ENCODE assay signal across 8 cellular contexts in genomic region chr17:50129946-50130777, GRCh38.
DNase-seq lines count a peak whose midpoint lies in the region; ATAC-seq and TF ChIP-seq lines count a peak whose summit lies in the region.

Gene SAMD14, minus strand, starts transcription at chr17:50130160. Its CDS starts 5,201 bp downstream, at chr17:50124959.

- H3K4me3 ChIP-seq in GM06990 (replicated peaks; ENCODE audit: low read depth, low read length) (peak within 1 kb of the TSS; percentile 65), astrocyte of the spinal cord (ENCODE audit: low read depth, low read length) (peak within 1 kb of the TSS; percentile 52), iPS-18c (ENCODE audit: insufficient read depth, low read depth, low read length) (peak within 1 kb of the TSS; percentile 61)

- no peaks in the 10 kb centered on the region for H3K9me3 ChIP-seq in iPS-18c (ENCODE audit: control insufficient read depth, insufficient read depth, low read length)

- H3K9me3 Mint-ChIP-seq in stimulated activated effector memory CD8-positive, alpha-beta T cell treated with anti-CD3 and anti-CD28 coated beads, Interleukin-12 subunit alpha, Interleukin-12 subunit beta, amount 100 ng/mL, for 72 hours: no peaks in the 10 kb centered on the region

- peak; percentile 69 for ATAC-seq in stimulated activated effector memory CD8-positive, alpha-beta T cell treated with anti-CD3 and anti-CD28 coated beads, Interleukin-12 subunit alpha, Interleukin-12 subunit beta, amount 100 ng/mL, for 72 hours
- ATAC-seq in GM18907 (IDR thresholded peaks at IDR 0.05; ENCODE audit: unreplicated experiment): no peak
- ATAC-seq in HG03280 (IDR thresholded peaks at IDR 0.05; ENCODE audit: unreplicated experiment): no peak
- ATAC-seq in HG03342 (IDR thresholded peaks at IDR 0.05; ENCODE audit: unreplicated experiment): no peak

- peaks cover 42% of the 10 kb centered on the region for H3K36me3 Mint-ChIP-seq in stimulated activated effector memory CD8-positive, alpha-beta T cell treated with anti-CD3 and anti-CD28 coated beads, Interleukin-12 subunit alpha, Interleukin-12 subunit beta, amount 100 ng/mL, for 72 hours

- peaks cover 9% of the 10 kb centered on the region for H3K36me3 ChIP-seq in GM06990 (ENCODE audit: control insufficient read depth, insufficient read depth, low read length)

- in situ Hi-C loops in astrocyte of the spinal cord (cut with HindIII; ENCODE audit: low sequenced_read_pairs): no loop called here

- H3K4me1 Mint-ChIP-seq in stimulated activated effector memory CD8-positive, alpha-beta T cell treated with anti-CD3 and anti-CD28 coated beads, Interleukin-12 subunit alpha, Interleukin-12 subunit beta, amount 100 ng/mL, for 72 hours: peaks cover 43% of the 10 kb centered on the region

- DNase-seq in GM06990 (ENCODE audit: extremely low read depth, insufficient read length) (peak; percentile 50), NCI-H2227 treated with DMSO at 0.1 percent for 48 hours (lab: John Stamatoyannopoulos, UW) (peak; percentile 71), astrocyte of the spinal cord (ENCODE audit: low read depth, low spot score) (peak; percentile 26)
- peak in 1 of 2 donors; percentile 69 for DNase-seq in stimulated activated effector memory CD8-positive, alpha-beta T cell treated with anti-CD3 and anti-CD28 coated beads, Interleukin-12 subunit alpha, Interleukin-12 subunit beta, amount 100 ng/mL, for 72 hours (ENCODE audit: low spot score in 2 of 2)

- no peak for TF ChIP-seq CTCF in GM06990 (IDR thresholded peaks at IDR 0.05; ENCODE audit: insufficient read depth, low read length, poor library complexity, severe bottlenecking)
- no peak for TF ChIP-seq CTCF in astrocyte of the spinal cord (IDR thresholded peaks at IDR 0.05; ENCODE audit: low read depth, low read length)

- 0 out of 2 replicates have a peak, but pooled peaks cover 2% of the 10 kb centered on the region for H3K27me3 ChIP-seq in GM06990 (replicated peaks; ENCODE audit: control insufficient read depth, insufficient read depth, low read length)

- H3K27ac Mint-ChIP-seq in stimulated activated effector memory CD8-positive, alpha-beta T cell treated with anti-CD3 and anti-CD28 coated beads, Interleukin-12 subunit alpha, Interleukin-12 subunit beta, amount 100 ng/mL, for 72 hours: peak within 1 kb of the TSS; percentile 88

- peak within 1 kb of the TSS; percentile 67 for H3K4me3 Mint-ChIP-seq in stimulated activated effector memory CD8-positive, alpha-beta T cell treated with anti-CD3 and anti-CD28 coated beads, Interleukin-12 subunit alpha, Interleukin-12 subunit beta, amount 100 ng/mL, for 72 hours
